ENCODE assay signal across 17 cellular contexts in the genomic region with DNA sequence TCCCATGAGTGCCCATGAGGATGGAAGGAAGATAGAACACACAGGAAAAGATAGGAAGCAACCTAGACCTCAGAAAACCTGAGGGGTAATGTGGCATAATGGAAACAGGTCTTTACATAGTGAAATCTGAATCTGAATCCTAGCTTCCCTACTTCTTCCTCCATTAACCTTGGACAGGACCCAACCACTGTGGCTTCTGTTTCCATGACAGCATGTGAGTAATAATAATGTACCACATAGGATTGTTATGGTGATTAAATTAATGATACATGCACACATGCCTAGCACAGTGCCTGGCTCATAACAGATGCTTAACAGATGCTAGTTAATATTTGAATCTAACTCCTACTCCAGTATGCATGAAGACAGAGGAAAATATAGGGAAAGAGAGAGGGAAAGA. TPM values are rescaled to one million over a fixed set of nuclear protein-coding genes. Genes with fewer than 3 reads are reported as not detected.
A peak's percentile ranks its signal among the peaks of the same experiment; 100 is the strongest.
DNase-seq lines count a peak whose midpoint lies in the region; ATAC-seq and TF ChIP-seq lines count a peak whose summit lies in the region.
"Had no signal": no experiment of that assay in that cellular context is flagged by ENCODE, and none has a peak within 500 bp of the region (broad histone marks: within the 10 kb centered on the region; RNA-seq: fewer than 3 reads in every experiment).

No MANE protein-coding gene starts in this region.

- peak overlapping the region; percentile 61 for H3K27ac Mint-ChIP-seq in activated CD4-positive, alpha-beta T cell treated with anti-CD3 and anti-CD28 coated beads, Interleukin-2, amount 10 ng/mL, durations not matched to agents 24 days and 14 days
- peak overlapping the region; percentile 96 for H3K27ac Mint-ChIP-seq in activated T-helper 17 cell treated with anti-CD3 and anti-CD28 coated beads, Interleukin-2, amount 50 U/mL, for 72 hours
- peak overlapping the region; percentile 43 to 98 (median 94) for H3K27ac Mint-ChIP-seq in naive B cell
- H3K27ac Mint-ChIP-seq: dendritic cell treated with granulocyte-macrophage colony-stimulating factor and Interleukin-4, amounts not matched to agents 40 ng/mL and 50 ng/mL, for 4 days had no signal

- DNase-seq in activated CD4-positive, alpha-beta T cell treated with anti-CD3 and anti-CD28 coated beads, Interleukin-2, amount 10 ng/mL, durations not matched to agents 24 days and 14 days: no peak
- no peak for DNase-seq in activated CD4-positive, alpha-beta T cell treated with anti-CD3 and anti-CD28 coated beads for 1 hour
- DNase-seq in HT1080 (ENCODE audit: low read depth) (peak; percentile 18), naive B cell (no peak), body of pancreas (no peak), coronary artery (ENCODE audit: low spot score) (no peak)
- DNase-seq: left cardiac atrium, NCI-H1048, WERI-Rb-1 had no signal

- TF ChIP-seq CTCF in body of pancreas (IDR thresholded peaks at IDR 0.05) (no peak), coronary artery (IDR thresholded peaks at IDR 0.05) (no peak)

- no peaks in the 10 kb centered on the region for H3K9me3 ChIP-seq in body of pancreas
- H3K9me3 ChIP-seq: A549, ascending aorta had no signal

- H3K36me3 Mint-ChIP-seq in activated CD4-positive, alpha-beta T cell treated with anti-CD3 and anti-CD28 coated beads, Interleukin-2, amount 10 ng/mL, durations not matched to agents 24 days and 14 days (ENCODE audit: low read depth): peaks cover 22% of the 10 kb centered on the region
- H3K36me3 Mint-ChIP-seq in activated T-helper 17 cell treated with anti-CD3 and anti-CD28 coated beads, Interleukin-2, amount 50 U/mL, for 72 hours (ENCODE audit: low read depth): peaks cover 12% of the 10 kb centered on the region
- H3K36me3 Mint-ChIP-seq in naive B cell: peaks cover 0 to 13% of the 10 kb centered on the region in 2 donors

- H3K27ac ChIP-seq in body of pancreas (no peak overlapping the region), coronary artery (no peak overlapping the region)
- H3K27ac ChIP-seq: A549, ascending aorta, WERI-Rb-1 had no signal

- H3K4me3 ChIP-seq in body of pancreas: no peak overlapping the region
- H3K4me3 ChIP-seq in coronary artery: no peak overlapping the region
- H3K4me3 ChIP-seq: A549, ascending aorta, skin epidermis had no signal

- no peaks in the 10 kb centered on the region for H3K27me3 Mint-ChIP-seq in activated CD4-positive, alpha-beta T cell treated with anti-CD3 and anti-CD28 coated beads, Interleukin-2, amount 10 ng/mL, durations not matched to agents 24 days and 14 days
- H3K27me3 Mint-ChIP-seq in activated T-helper 17 cell treated with anti-CD3 and anti-CD28 coated beads, Interleukin-2, amount 50 U/mL, for 72 hours: no peaks in the 10 kb centered on the region
- H3K27me3 Mint-ChIP-seq in naive B cell: no peaks in the 10 kb centered on the region
- H3K27me3 Mint-ChIP-seq: dendritic cell treated with granulocyte-macrophage colony-stimulating factor and Interleukin-4, amounts not matched to agents 40 ng/mL and 50 ng/mL, for 4 days had no signal

- intact Hi-C loops in activated CD4-positive, alpha-beta T cell treated with anti-CD3 and anti-CD28 coated beads, Interleukin-2, amount 10 ng/mL, durations not matched to agents 24 days and 14 days (cut with micrococcal nuclease): no loop called here
- intact Hi-C loops in body of pancreas (cut with DNase I): no loop called here

- H3K27me3 ChIP-seq in body of pancreas: no peaks in the 10 kb centered on the region
- H3K27me3 ChIP-seq: ascending aorta had no signal

- peak; percentile 28 for ATAC-seq in activated T-helper 17 cell treated with anti-CD3 and anti-CD28 coated beads, Interleukin-2, amount 50 U/mL, for 72 hours (replicated peaks)
- ATAC-seq in naive B cell (ENCODE audit: low read depth in 2 of 2) (no peak), body of pancreas (no peak), GM18861 (IDR thresholded peaks at IDR 0.05; ENCODE audit: unreplicated experiment) (no peak)
- ATAC-seq: A549, left cardiac atrium, SK-N-SH treated with all-trans-retinoic acid at 6 μM for 48 hours had no signal

- no peaks in the 10 kb centered on the region for H3K4me1 ChIP-seq in body of pancreas
- H3K4me1 ChIP-seq: A549, ascending aorta had no signal

- H3K4me3 Mint-ChIP-seq in activated CD4-positive, alpha-beta T cell treated with anti-CD3 and anti-CD28 coated beads, Interleukin-2, amount 10 ng/mL, durations not matched to agents 24 days and 14 days: no peak overlapping the region
- peak overlapping the region; percentile 84 for H3K4me3 Mint-ChIP-seq in activated T-helper 17 cell treated with anti-CD3 and anti-CD28 coated beads, Interleukin-2, amount 50 U/mL, for 72 hours
- H3K4me3 Mint-ChIP-seq in naive B cell: peak overlapping the region in 4 of 8 donors; percentile 0 to 59 (median 52)
- H3K4me3 Mint-ChIP-seq: dendritic cell treated with granulocyte-macrophage colony-stimulating factor and Interleukin-4, amounts not matched to agents 40 ng/mL and 50 ng/mL, for 4 days had no signal

- H3K4me1 Mint-ChIP-seq in activated CD4-positive, alpha-beta T cell treated with anti-CD3 and anti-CD28 coated beads, Interleukin-2, amount 10 ng/mL, durations not matched to agents 24 days and 14 days: peaks cover 62% of the 10 kb centered on the region
- H3K4me1 Mint-ChIP-seq in activated T-helper 17 cell treated with anti-CD3 and anti-CD28 coated beads, Interleukin-2, amount 50 U/mL, for 72 hours: peaks cover 55% of the 10 kb centered on the region
- peaks cover 63 to 93% (median 76%) of the 10 kb centered on the region in 3 donors for H3K4me1 Mint-ChIP-seq in naive B cell

- H3K36me3 ChIP-seq in body of pancreas (replicated peaks in 1 of 2; ENCODE audit: insufficient read depth in 1 of 2, low read depth in 2 of 2): no peaks in the 10 kb centered on the region
- H3K36me3 ChIP-seq: ascending aorta had no signal

- no peaks in the 10 kb centered on the region for H3K9me3 Mint-ChIP-seq in activated CD4-positive, alpha-beta T cell treated with anti-CD3 and anti-CD28 coated beads, Interleukin-2, amount 10 ng/mL, durations not matched to agents 24 days and 14 days
- no peaks in the 10 kb centered on the region for H3K9me3 Mint-ChIP-seq in activated T-helper 17 cell treated with anti-CD3 and anti-CD28 coated beads, Interleukin-2, amount 50 U/mL, for 72 hours
- H3K9me3 Mint-ChIP-seq in naive B cell: peaks cover 0 to 4% (median 0%) of the 10 kb centered on the region in 7 donors
- H3K9me3 Mint-ChIP-seq: dendritic cell treated with granulocyte-macrophage colony-stimulating factor and Interleukin-4, amounts not matched to agents 40 ng/mL and 50 ng/mL, for 4 days had no signal

- no peak for TF ChIP-seq POLR2A in body of pancreas (IDR thresholded peaks at IDR 0.05)

RNA-seq across cellular contexts. Expression of gene TTC9, which starts 11.2 kb away (rescaled TPM):
- total RNA-seq in activated CD4-positive, alpha-beta T cell treated with anti-CD3 and anti-CD28 coated beads, Interleukin-2, amount 10 ng/mL, durations not matched to agents 24 days and 14 days: 4.8 and 5.8 TPM in 2 replicates
- total RNA-seq in HT1080 (2014; rRNA removed; shearing (Covaris generic)): 0.80 and 0.87 TPM in 2 replicates
- 0.93 and 1.2 TPM in 2 replicates for polyA plus RNA-seq in HT1080 (2015; cell fraction: cytosol; rRNA removed)
- 0.70 and 0.94 TPM in 2 replicates for polyA plus RNA-seq in HT1080 (2015; cell fraction: nucleus; rRNA removed)
- total RNA-seq in activated T-helper 17 cell treated with anti-CD3 and anti-CD28 coated beads, Interleukin-2, amount 50 U/mL, for 72 hours: 1 to 10 TPM; 4.7 to 8.0 TPM
- 10 to 100 TPM; 11.7 to 24.2 (median 18.0) TPM for polyA plus RNA-seq in naive B cell (ENCODE audit: low read depth in 6 of 6)
- total RNA-seq in body of pancreas: 1 to 10 TPM; 1.6 to 2.6 TPM
- total RNA-seq: ascending aorta, G401 had no signal

RNA-seq across cellular contexts. Expression of gene MED6, which starts 52.4 kb away (rescaled TPM):
- total RNA-seq in activated CD4-positive, alpha-beta T cell treated with anti-CD3 and anti-CD28 coated beads, Interleukin-2, amount 10 ng/mL, durations not matched to agents 24 days and 14 days: 57.0 and 59.7 TPM in 2 replicates
- total RNA-seq in HT1080 (2014; rRNA removed; shearing (Covaris generic)): 36.9 and 58.0 TPM in 2 replicates
- 40.0 and 46.7 TPM in 2 replicates for polyA plus RNA-seq in HT1080 (2015; cell fraction: cytosol; rRNA removed)
- 46.9 and 47.6 TPM in 2 replicates for polyA plus RNA-seq in HT1080 (2015; cell fraction: nucleus; rRNA removed)
- total RNA-seq in activated T-helper 17 cell treated with anti-CD3 and anti-CD28 coated beads, Interleukin-2, amount 50 U/mL, for 72 hours: 10 to 100 TPM; 61.9 to 67.1 TPM
- polyA plus RNA-seq in naive B cell (ENCODE audit: low read depth in 6 of 6): 10 to 100 TPM; 32.9 to 47.5 (median 42.9) TPM
- total RNA-seq in body of pancreas: 10 to 100 TPM; 22.4 to 29.8 TPM
